In the genomic region with DNA sequence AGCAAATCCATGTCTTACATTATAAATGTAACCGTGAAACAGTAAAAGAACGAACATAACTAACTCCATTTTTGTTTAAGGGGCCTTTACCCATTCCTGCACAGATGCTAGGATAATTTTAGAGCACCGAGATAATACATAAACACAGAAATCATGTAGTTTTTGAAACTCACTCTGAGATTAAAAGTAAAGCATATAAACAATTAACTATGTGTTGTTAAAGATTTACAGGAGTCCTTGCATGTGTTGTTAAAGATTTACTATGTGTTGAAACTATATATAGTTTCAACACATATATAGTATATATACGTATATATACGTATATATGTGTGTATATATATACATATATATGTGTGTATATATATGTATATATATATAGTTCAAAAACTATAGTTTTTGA, we compare ENCODE assay signal across 19 cellular contexts. TPM values are rescaled to one million over a fixed set of nuclear protein-coding genes. Genes with fewer than 3 reads are reported as not detected.
A peak's percentile ranks its signal among the peaks of the same experiment; 100 is the strongest.
DNase-seq lines count a peak whose midpoint lies in the region; ATAC-seq, FAIRE-seq and TF ChIP-seq lines count a peak whose summit lies in the region.
"Had no signal": no experiment of that assay in that cellular context is flagged by ENCODE, and none has a peak within 500 bp of the region (broad histone marks: within the 10 kb centered on the region; RNA-seq: fewer than 3 reads in every experiment).

No MANE protein-coding gene starts in this region.

- no peaks in the 10 kb centered on the region for H3K27me3 ChIP-seq in Caco-2 (replicated peaks; ENCODE audit: control insufficient read depth, insufficient read depth, low read length)
- H3K27me3 ChIP-seq in colonic mucosa, result no peaks in the 10 kb centered on the region
- no peaks in the 10 kb centered on the region for H3K27me3 ChIP-seq in HepG2 (ENCODE audit: control insufficient read depth in 1 of 2, insufficient read depth in 2 of 2, low read length in 2 of 2)
- H3K27me3 ChIP-seq: BLaER1 treated with 17β-estradiol and CSF1 and Interleukin-3, amounts not matched to agents 10 nM and 100 nM had no signal

- H3K27ac ChIP-seq in colonic mucosa (peak overlapping the region; percentile 57), HepG2 (ENCODE audit: extremely low read length, insufficient read depth, low read length) (no peak overlapping the region)
- H3K27ac ChIP-seq: BLaER1 treated with 17β-estradiol and CSF1 and Interleukin-3, amounts not matched to agents 10 nM and 100 nM; HL-60 had no signal

- ATAC-seq in HepG2 (no peak), GM18867 (IDR thresholded peaks at IDR 0.05; ENCODE audit: unreplicated experiment) (no peak), HG02884 (IDR thresholded peaks at IDR 0.05; ENCODE audit: unreplicated experiment) (no peak), GM21723 (IDR thresholded peaks at IDR 0.05; ENCODE audit: unreplicated experiment) (no peak)
- ATAC-seq: GM12878 had no signal

- H2AFZ ChIP-seq in HepG2 (ENCODE audit: low read length), result no peak overlapping the region

- no peak for FAIRE-seq in HepG2 (lab: Jason Lieb, UNC)
- FAIRE-seq: GM12878, GM18507, H1 had no signal

- in situ Hi-C loops in HepG2 (cut with HindIII; ENCODE audit: extremely low pct_ligation_motif_present, low pct_unique_long_range_greater_than_20kb), result no loop called here

- 7% methylated on average over 5 of the region's 5 CpGs for WGBS in HepG2 (ENCODE audit: low lambda C conversion rate)

- CTCF ChIA-PET in Caco-2 (lab: Charles Lee) (interaction anchor here (0.9 to 1.4 kb wide), 6 partner anchors 16 to 112 kb away, joined by 3 to 6 read pairs (median 4); no protein-coding TSS in a partner anchor), HepG2 (lab: Yijun Ruan, JAX; ENCODE audit: low intra/inter-chr PET ratio, low total read pairs) (no interaction called here)

- POLR2A ChIA-PET in Caco-2 (lab: Charles Lee) (interaction anchor here (0.5 to 1.9 kb wide), 5 partner anchors 12 to 220 kb away, joined by 3 to 9 read pairs (median 5); no protein-coding TSS in a partner anchor), HepG2 (lab: Yijun Ruan, JAX) (interaction anchor here (1.4 to 3.0 kb wide), 4 partner anchors 11 to 71 kb away, joined by 5 to 20 read pairs (median 18); no protein-coding TSS in a partner anchor)

- H3K9ac ChIP-seq in colonic mucosa (ENCODE audit: low read depth in 2 of 2, low read length in 2 of 2), result no peak overlapping the region
- H3K9ac ChIP-seq in HepG2 (ENCODE audit: insufficient read depth, low read depth, low read length), result no peak overlapping the region
- H3K9ac ChIP-seq: BLaER1 treated with 17β-estradiol and CSF1 and Interleukin-3, amounts not matched to agents 10 nM and 100 nM had no signal

- peaks cover 19% of the 10 kb centered on the region for H3K36me3 Mint-ChIP-seq in Caco-2 (ENCODE audit: insufficient read depth, unreplicated experiment)
- H3K36me3 Mint-ChIP-seq: CD4-positive, CD25-positive, alpha-beta regulatory T cell had no signal

- H3K4me1 ChIP-seq in Caco-2 (peaks cover 61% of the 10 kb centered on the region), colonic mucosa (no peaks in the 10 kb centered on the region), HepG2 (ENCODE audit: insufficient read depth, low read length) (peaks cover 61% of the 10 kb centered on the region)
- H3K4me1 ChIP-seq: BLaER1 treated with 17β-estradiol and CSF1 and Interleukin-3, amounts not matched to agents 10 nM and 100 nM; HAP-1 had no signal

- H3K4me2 ChIP-seq in HepG2 (ENCODE audit: low read depth, low read length), result peak overlapping the region; percentile 28
- H3K4me2 ChIP-seq: BLaER1 treated with 17β-estradiol and CSF1 and Interleukin-3, amounts not matched to agents 10 nM and 100 nM had no signal

- H3K9me3 ChIP-seq in Caco-2, result peaks cover 11% of the 10 kb centered on the region
- H3K9me3 ChIP-seq in colonic mucosa, result no peaks in the 10 kb centered on the region
- H3K9me3 ChIP-seq in HepG2 (ENCODE audit: low read length), result no peaks in the 10 kb centered on the region
- H3K9me3 ChIP-seq: BLaER1 treated with 17β-estradiol and CSF1 and Interleukin-3, amounts not matched to agents 10 nM and 100 nM; HAP-1 had no signal

- no peak for TF ChIP-seq POLR2A in HepG2 (IDR thresholded peaks at IDR 0.05; ENCODE audit: insufficient read depth in 1 of 2, low read depth in 2 of 2, low read length in 2 of 2)

- no peak for TF ChIP-seq CTCF in Caco-2 (IDR thresholded peaks at IDR 0.05; ENCODE audit: insufficient read depth in 1 of 2, low read depth in 1 of 2, low read length in 1 of 2, severe bottlenecking in 1 of 2, unreplicated experiment in 1 of 2)
- no peak for TF ChIP-seq CTCF in colonic mucosa (IDR thresholded peaks at IDR 0.05)
- no peak for TF ChIP-seq CTCF in HepG2 (CRISPR knock-in tag; IDR thresholded peaks at IDR 0.05)

- TF ChIP-seq RAD21 in HepG2 (CRISPR knock-in tag; IDR thresholded peaks at IDR 0.05), result no peak

- H3K4me3 ChIP-seq in Caco-2 (ENCODE audit: low read depth, low read length) (no peak overlapping the region), colonic mucosa (no peak overlapping the region), HepG2 (replicated peaks in 1 of 3; ENCODE audit: insufficient read depth in 1 of 3, low read depth in 2 of 3, low read length in 3 of 3) (no peak overlapping the region)
- H3K4me3 ChIP-seq: BLaER1 treated with 17β-estradiol and CSF1 and Interleukin-3, amounts not matched to agents 10 nM and 100 nM; GM12878; HAP-1 had no signal

- H4K20me1 ChIP-seq in HepG2 (ENCODE audit: insufficient read depth, low read length), result no peaks in the 10 kb centered on the region
- H4K20me1 ChIP-seq: BLaER1 treated with 17β-estradiol and CSF1 and Interleukin-3, amounts not matched to agents 10 nM and 100 nM had no signal

- intact Hi-C loops in Caco-2 (cut with micrococcal nuclease; ENCODE audit: unreplicated experiment) (loop anchor here (5.0 kb wide), 1 partner anchor 70 kb away; no protein-coding TSS in a partner anchor), colonic mucosa (cut with DNase I) (no loop called here), HepG2 (cut with micrococcal nuclease; ENCODE audit: unreplicated experiment) (loop anchor here (2.0 to 10.0 kb wide), 2 partner anchors 17 to 73 kb away; no protein-coding TSS in a partner anchor)

- peak overlapping the region; percentile 44 for H3K4me3 Mint-ChIP-seq in Caco-2 (ENCODE audit: unreplicated experiment)
- H3K4me3 Mint-ChIP-seq: CD4-positive, CD25-positive, alpha-beta regulatory T cell had no signal

- TF ChIP-seq EP300 in HepG2 (IDR thresholded peaks at IDR 0.05; ENCODE audit: low read depth in 2 of 2, low read length in 2 of 2) (no peak), HepG2 (CRISPR knock-in tag; IDR thresholded peaks at IDR 0.05; ENCODE audit: borderline replicate concordance) (no peak)

- DNase-seq in Caco-2 (no peak), colonic mucosa (no peak), HepG2 (ENCODE audit: low spot score) (no peak), renal cortical epithelial cell (ENCODE audit: low read depth) (peak; percentile 17)
- DNase-seq: 8988T; ACHN; Calu3; CD4-positive, CD25-positive, alpha-beta regulatory T cell; DMS 273 treated with DMSO at 0.1 percent for 48 hours had no signal

- H3K36me3 ChIP-seq in Caco-2 (ENCODE audit: control insufficient read depth, insufficient read depth, low read length) (no peaks in the 10 kb centered on the region), colonic mucosa (no peaks in the 10 kb centered on the region), HepG2 (replicated peaks in 1 of 2; ENCODE audit: control insufficient read depth in 1 of 2, insufficient read depth in 2 of 2, low read length in 2 of 2) (no peaks in the 10 kb centered on the region)
- H3K36me3 ChIP-seq: BLaER1 treated with 17β-estradiol and CSF1 and Interleukin-3, amounts not matched to agents 10 nM and 100 nM; HAP-1 had no signal

- H3K27ac Mint-ChIP-seq in Caco-2 (ENCODE audit: unreplicated experiment), result peak overlapping the region; percentile 70
- H3K27ac Mint-ChIP-seq: CD4-positive, CD25-positive, alpha-beta regulatory T cell had no signal

- peaks cover 53% of the 10 kb centered on the region for H3K4me1 Mint-ChIP-seq in Caco-2 (ENCODE audit: low read depth, unreplicated experiment)

- no peaks in the 10 kb centered on the region for H3K27me3 Mint-ChIP-seq in Caco-2 (ENCODE audit: insufficient read depth, unreplicated experiment)

- no peaks in the 10 kb centered on the region for H3K79me2 ChIP-seq in HepG2 (ENCODE audit: insufficient read depth, low read length)

- H3K9me3 Mint-ChIP-seq in Caco-2 (ENCODE audit: unreplicated experiment), result no peaks in the 10 kb centered on the region

- BruUV-seq in Caco-2 (replicated peaks; lab: Mats Ljungman, UMichigan) (TSS peak; percentile 63), HepG2 (replicated peaks; lab: Mats Ljungman, UMichigan) (no TSS peak)

RNA-seq across cellular contexts. Expression of gene CALML3, which starts 7.2 kb away (rescaled TPM):
- 0.18 TPM in 1 of 2 replicates, not detected in the other for total RNA-seq in Caco-2 (2022)
- total RNA-seq in colonic mucosa, result under 1 TPM; 0.11 to 0.40 TPM
- not detected in 2 replicates for total RNA-seq in HepG2 (2016; rRNA removed; fragmentation: Illumina TruSeq; extraction: Trizol)
- total RNA-seq in HepG2 (2016; cell fraction: cytosol; rRNA removed; fragmentation: Illumina TruSeq; extraction: Trizol; ENCODE audit: low read depth), result not detected in 2 replicates
- total RNA-seq in HepG2 (2016; cell fraction: insoluble cytoplasmic fraction; rRNA removed; fragmentation: Illumina TruSeq; extraction: Trizol), result not detected in 2 replicates
- not detected in 2 replicates for total RNA-seq in HepG2 (2016; cell fraction: membrane; rRNA removed; fragmentation: Illumina TruSeq; extraction: Trizol)
- not detected in 2 replicates for total RNA-seq in HepG2 (2016; cell fraction: nucleus; rRNA removed; fragmentation: Illumina TruSeq; extraction: Trizol)
- not detected in 2 replicates for polyA plus RNA-seq in HepG2 (2011; rRNA removed)
- polyA plus RNA-seq in HepG2 (2011; cell fraction: cytosol; rRNA removed), result not detected in 2 replicates
- polyA plus RNA-seq in HepG2 (2011; cell fraction: nucleus; rRNA removed), result not detected in 2 replicates
- not detected in 2 replicates for polyA plus RNA-seq in HepG2 (2012)
- polyA plus RNA-seq in HepG2 (2016; cell fraction: cytosol; fragmentation: Illumina TruSeq; extraction: Trizol; ENCODE audit: low read depth), result not detected in 2 replicates
- polyA plus RNA-seq in HepG2 (2016; cell fraction: insoluble cytoplasmic fraction; fragmentation: Illumina TruSeq; extraction: Trizol; ENCODE audit: low read depth), result not detected in 2 replicates
- not detected in 2 replicates for polyA plus RNA-seq in HepG2 (2016; cell fraction: membrane; fragmentation: Illumina TruSeq; extraction: Trizol; ENCODE audit: low read depth)
- not detected in 2 replicates for polyA plus RNA-seq in HepG2 (2016; cell fraction: nucleus; fragmentation: Illumina TruSeq; extraction: Trizol; ENCODE audit: insufficient read depth, low read depth)
- not detected in 2 replicates for polyA minus RNA-seq in HepG2 (2011; rRNA and poly(A)+ RNA removed; ENCODE audit: low replicate concordance)
- polyA minus RNA-seq in HepG2 (2011; cell fraction: cytosol; rRNA and poly(A)+ RNA removed), result not detected in 2 replicates
- polyA minus RNA-seq in HepG2 (2011; cell fraction: nucleus; rRNA and poly(A)+ RNA removed), result not detected in 2 replicates
- not detected in 2 replicates for total RNA-seq in renal cortical epithelial cell
- total RNA-seq: Calu3; CD4-positive, CD25-positive, alpha-beta regulatory T cell; Daoy; GM12878; H1 had no signal
- polyA plus RNA-seq: CD4-positive, CD25-positive, alpha-beta regulatory T cell; GM12878; H1 had no signal

RNA-seq across cellular contexts. Expression of gene CALML5, which starts 18.2 kb away (rescaled TPM):
- total RNA-seq in Caco-2 (2022), result not detected in 2 replicates
- total RNA-seq in colonic mucosa, result not detected
- not detected in 2 replicates for total RNA-seq in HepG2 (2016; rRNA removed; fragmentation: Illumina TruSeq; extraction: Trizol)
- total RNA-seq in HepG2 (2016; cell fraction: cytosol; rRNA removed; fragmentation: Illumina TruSeq; extraction: Trizol; ENCODE audit: low read depth), result not detected in 2 replicates
- not detected in 2 replicates for total RNA-seq in HepG2 (2016; cell fraction: insoluble cytoplasmic fraction; rRNA removed; fragmentation: Illumina TruSeq; extraction: Trizol)
- not detected in 2 replicates for total RNA-seq in HepG2 (2016; cell fraction: membrane; rRNA removed; fragmentation: Illumina TruSeq; extraction: Trizol)
- not detected in 2 replicates for total RNA-seq in HepG2 (2016; cell fraction: nucleus; rRNA removed; fragmentation: Illumina TruSeq; extraction: Trizol)
- not detected in 2 replicates for polyA plus RNA-seq in HepG2 (2011; rRNA removed)
- not detected in 2 replicates for polyA plus RNA-seq in HepG2 (2011; cell fraction: cytosol; rRNA removed)
- not detected in 2 replicates for polyA plus RNA-seq in HepG2 (2011; cell fraction: nucleus; rRNA removed)
- polyA plus RNA-seq in HepG2 (2012), result not detected in 2 replicates
- polyA plus RNA-seq in HepG2 (2016; cell fraction: cytosol; fragmentation: Illumina TruSeq; extraction: Trizol; ENCODE audit: low read depth), result not detected in 2 replicates
- not detected in 2 replicates for polyA plus RNA-seq in HepG2 (2016; cell fraction: insoluble cytoplasmic fraction; fragmentation: Illumina TruSeq; extraction: Trizol; ENCODE audit: low read depth)
- not detected in 2 replicates for polyA plus RNA-seq in HepG2 (2016; cell fraction: membrane; fragmentation: Illumina TruSeq; extraction: Trizol; ENCODE audit: low read depth)
- polyA plus RNA-seq in HepG2 (2016; cell fraction: nucleus; fragmentation: Illumina TruSeq; extraction: Trizol; ENCODE audit: insufficient read depth, low read depth), result not detected in 2 replicates
- not detected in 2 replicates for polyA minus RNA-seq in HepG2 (2011; rRNA and poly(A)+ RNA removed; ENCODE audit: low replicate concordance)
- not detected in 2 replicates for polyA minus RNA-seq in HepG2 (2011; cell fraction: cytosol; rRNA and poly(A)+ RNA removed)
- not detected in 2 replicates for polyA minus RNA-seq in HepG2 (2011; cell fraction: nucleus; rRNA and poly(A)+ RNA removed)
- not detected in 2 replicates for total RNA-seq in renal cortical epithelial cell
- total RNA-seq: Calu3; CD4-positive, CD25-positive, alpha-beta regulatory T cell; Daoy; GM12878; H1 had no signal
- polyA plus RNA-seq: CD4-positive, CD25-positive, alpha-beta regulatory T cell; GM12878; H1 had no signal
